Comparison of ENCODE assay signal across 1 cellular context in the genomic region with DNA sequence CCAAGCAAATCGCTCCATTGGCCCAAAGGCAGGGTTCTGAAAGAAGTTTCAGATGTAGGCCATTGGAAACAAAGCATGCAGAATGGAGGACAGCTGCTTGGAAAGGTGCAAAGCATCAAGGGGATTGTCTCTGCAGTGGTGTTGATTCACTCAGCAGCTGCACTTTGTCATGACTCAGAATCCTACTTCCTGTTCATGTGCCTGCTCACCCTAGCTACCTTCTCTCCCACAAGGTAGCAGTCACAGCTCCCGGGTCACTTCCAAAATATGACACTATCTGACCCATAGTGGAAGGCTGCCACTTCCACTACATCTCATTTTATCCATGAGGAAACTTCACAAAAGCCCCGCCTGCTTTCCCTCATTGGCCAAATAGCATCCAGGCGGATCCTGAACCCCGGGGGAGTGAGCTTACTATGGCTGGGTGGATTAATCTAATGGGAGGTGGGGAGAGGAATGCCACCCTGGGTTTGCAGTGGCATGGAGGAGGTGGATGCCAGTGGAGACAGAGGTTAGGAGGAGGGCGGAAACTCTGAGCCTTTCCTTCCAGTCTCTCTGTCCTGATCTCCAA.
TF ChIP-seq lines count a peak whose summit lies in the region.

No MANE protein-coding gene starts in this region.

TF ChIP-seq in K562, 482 proteins besides CTCF, POLR2A, EP300 and RAD21 (continued from another document):
- TF ChIP-seq BCLAF1 (IDR thresholded peaks at IDR 0.05; ENCODE audit: borderline replicate concordance in 1 of 2, control insufficient read depth in 1 of 2, low read depth in 2 of 2, low read length in 1 of 2) (no peak), NR2C1 (IDR thresholded peaks at IDR 0.05) (no peak), NR2C1 (tag; IDR thresholded peaks at IDR 0.05) (peak; percentile 16; the same call in 1 of the 2 replicates), ZBTB2 (IDR thresholded peaks at IDR 0.05) (no peak), HMBOX1 (IDR thresholded peaks at IDR 0.05) (no peak), NELFE (IDR thresholded peaks at IDR 0.05; ENCODE audit: insufficient read depth, insufficient read length) (no peak)
